ENCODE assay signal across 1 cellular context in the genomic region with DNA sequence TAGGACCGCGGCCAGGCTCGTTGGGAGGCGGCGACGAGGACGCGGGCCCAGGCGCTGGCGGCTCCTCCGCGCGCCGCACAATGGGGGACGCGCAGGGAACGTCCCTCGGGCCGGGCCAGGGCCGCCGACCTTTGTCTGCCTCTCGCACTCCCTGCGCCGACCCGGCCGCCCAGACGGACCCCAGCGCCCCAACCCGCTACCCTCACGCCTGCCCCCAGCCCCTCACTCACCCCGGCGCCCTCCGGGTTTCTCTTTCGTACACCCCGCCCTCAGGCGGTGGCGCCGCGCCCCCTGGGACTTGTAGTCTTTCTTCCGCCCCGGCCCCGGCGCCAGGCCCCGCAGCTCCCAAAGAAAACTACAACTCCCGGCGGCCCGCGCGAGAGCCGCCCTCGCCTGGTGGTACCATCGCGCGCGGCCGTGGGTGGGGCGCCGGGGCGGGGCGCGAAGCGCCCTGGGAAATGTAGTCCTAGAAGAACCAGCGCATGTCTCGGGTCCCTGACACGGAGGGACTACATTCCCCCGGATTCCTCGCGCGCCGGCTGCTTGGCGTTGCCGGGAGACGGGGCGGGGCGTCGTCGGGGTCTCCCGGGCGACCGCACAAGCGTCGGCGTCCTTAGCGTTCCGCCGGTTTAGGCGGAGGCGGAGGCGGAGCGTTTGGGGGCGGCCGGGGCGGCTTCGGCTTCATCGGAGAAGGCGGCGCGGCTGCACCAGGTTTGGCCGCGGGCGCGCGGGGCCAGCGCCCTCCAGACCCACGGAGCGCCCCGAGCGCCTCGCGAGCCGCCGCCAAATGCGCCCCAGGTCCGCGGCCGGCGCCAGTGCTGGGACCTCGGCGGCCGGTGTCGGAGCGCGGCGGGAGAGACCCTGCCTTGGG.
TF ChIP-seq lines count a peak whose summit lies in the region.

A gene (minus strand): TSS at position 260 of the 871 bp plus-strand sequence. CDS start 24,546 bp downstream, outside the sequence.

TF ChIP-seq in K562, 482 proteins besides CTCF, POLR2A, EP300 and RAD21 (continued from another document and continues in another):
- TF ChIP-seq, protein P1, sequence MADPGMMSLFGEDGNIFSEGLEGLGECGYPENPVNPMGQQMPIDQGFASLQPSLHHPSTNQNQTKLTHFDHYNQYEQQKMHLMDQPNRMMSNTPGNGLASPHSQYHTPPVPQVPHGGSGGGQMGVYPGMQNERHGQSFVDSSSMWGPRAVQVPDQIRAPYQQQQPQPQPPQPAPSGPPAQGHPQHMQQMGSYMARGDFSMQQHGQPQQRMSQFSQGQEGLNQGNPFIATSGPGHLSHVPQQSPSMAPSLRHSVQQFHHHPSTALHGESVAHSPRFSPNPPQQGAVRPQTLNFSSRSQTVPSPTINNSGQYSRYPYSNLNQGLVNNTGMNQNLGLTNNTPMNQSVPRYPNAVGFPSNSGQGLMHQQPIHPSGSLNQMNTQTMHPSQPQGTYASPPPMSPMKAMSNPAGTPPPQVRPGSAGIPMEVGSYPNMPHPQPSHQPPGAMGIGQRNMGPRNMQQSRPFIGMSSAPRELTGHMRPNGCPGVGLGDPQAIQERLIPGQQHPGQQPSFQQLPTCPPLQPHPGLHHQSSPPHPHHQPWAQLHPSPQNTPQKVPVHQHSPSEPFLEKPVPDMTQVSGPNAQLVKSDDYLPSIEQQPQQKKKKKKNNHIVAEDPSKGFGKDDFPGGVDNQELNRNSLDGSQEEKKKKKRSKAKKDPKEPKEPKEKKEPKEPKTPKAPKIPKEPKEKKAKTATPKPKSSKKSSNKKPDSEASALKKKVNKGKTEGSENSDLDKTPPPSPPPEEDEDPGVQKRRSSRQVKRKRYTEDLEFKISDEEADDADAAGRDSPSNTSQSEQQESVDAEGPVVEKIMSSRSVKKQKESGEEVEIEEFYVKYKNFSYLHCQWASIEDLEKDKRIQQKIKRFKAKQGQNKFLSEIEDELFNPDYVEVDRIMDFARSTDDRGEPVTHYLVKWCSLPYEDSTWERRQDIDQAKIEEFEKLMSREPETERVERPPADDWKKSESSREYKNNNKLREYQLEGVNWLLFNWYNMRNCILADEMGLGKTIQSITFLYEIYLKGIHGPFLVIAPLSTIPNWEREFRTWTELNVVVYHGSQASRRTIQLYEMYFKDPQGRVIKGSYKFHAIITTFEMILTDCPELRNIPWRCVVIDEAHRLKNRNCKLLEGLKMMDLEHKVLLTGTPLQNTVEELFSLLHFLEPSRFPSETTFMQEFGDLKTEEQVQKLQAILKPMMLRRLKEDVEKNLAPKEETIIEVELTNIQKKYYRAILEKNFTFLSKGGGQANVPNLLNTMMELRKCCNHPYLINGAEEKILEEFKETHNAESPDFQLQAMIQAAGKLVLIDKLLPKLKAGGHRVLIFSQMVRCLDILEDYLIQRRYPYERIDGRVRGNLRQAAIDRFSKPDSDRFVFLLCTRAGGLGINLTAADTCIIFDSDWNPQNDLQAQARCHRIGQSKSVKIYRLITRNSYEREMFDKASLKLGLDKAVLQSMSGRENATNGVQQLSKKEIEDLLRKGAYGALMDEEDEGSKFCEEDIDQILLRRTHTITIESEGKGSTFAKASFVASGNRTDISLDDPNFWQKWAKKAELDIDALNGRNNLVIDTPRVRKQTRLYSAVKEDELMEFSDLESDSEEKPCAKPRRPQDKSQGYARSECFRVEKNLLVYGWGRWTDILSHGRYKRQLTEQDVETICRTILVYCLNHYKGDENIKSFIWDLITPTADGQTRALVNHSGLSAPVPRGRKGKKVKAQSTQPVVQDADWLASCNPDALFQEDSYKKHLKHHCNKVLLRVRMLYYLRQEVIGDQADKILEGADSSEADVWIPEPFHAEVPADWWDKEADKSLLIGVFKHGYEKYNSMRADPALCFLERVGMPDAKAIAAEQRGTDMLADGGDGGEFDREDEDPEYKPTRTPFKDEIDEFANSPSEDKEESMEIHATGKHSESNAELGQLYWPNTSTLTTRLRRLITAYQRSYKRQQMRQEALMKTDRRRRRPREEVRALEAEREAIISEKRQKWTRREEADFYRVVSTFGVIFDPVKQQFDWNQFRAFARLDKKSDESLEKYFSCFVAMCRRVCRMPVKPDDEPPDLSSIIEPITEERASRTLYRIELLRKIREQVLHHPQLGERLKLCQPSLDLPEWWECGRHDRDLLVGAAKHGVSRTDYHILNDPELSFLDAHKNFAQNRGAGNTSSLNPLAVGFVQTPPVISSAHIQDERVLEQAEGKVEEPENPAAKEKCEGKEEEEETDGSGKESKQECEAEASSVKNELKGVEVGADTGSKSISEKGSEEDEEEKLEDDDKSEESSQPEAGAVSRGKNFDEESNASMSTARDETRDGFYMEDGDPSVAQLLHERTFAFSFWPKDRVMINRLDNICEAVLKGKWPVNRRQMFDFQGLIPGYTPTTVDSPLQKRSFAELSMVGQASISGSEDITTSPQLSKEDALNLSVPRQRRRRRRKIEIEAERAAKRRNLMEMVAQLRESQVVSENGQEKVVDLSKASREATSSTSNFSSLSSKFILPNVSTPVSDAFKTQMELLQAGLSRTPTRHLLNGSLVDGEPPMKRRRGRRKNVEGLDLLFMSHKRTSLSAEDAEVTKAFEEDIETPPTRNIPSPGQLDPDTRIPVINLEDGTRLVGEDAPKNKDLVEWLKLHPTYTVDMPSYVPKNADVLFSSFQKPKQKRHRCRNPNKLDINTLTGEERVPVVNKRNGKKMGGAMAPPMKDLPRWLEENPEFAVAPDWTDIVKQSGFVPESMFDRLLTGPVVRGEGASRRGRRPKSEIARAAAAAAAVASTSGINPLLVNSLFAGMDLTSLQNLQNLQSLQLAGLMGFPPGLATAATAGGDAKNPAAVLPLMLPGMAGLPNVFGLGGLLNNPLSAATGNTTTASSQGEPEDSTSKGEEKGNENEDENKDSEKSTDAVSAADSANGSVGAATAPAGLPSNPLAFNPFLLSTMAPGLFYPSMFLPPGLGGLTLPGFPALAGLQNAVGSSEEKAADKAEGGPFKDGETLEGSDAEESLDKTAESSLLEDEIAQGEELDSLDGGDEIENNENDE (IDR thresholded peaks at IDR 0.05; ENCODE audit: low read depth, low read length) = no peak
- TF ChIP-seq, protein P2, sequence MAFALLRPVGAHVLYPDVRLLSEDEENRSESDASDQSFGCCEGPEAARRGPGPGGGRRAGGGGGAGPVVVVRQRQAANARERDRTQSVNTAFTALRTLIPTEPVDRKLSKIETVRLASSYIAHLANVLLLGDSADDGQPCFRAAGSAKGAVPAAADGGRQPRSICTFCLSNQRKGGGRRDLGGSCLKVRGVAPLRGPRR (CRISPR knock-in tag; IDR thresholded peaks at IDR 0.05) = peak; percentile 53; the same call in 1 of the 2 replicates
- TF ChIP-seq JUNB (CRISPR knock-in tag; conservative IDR thresholded peaks at IDR 0.05) = no peak
- TF ChIP-seq RFX1 (IDR thresholded peaks at IDR 0.05) = peak; percentile 99
- TF ChIP-seq MTA3 (IDR thresholded peaks at IDR 0.05; ENCODE audit: borderline replicate concordance) = peak; percentile 52; the same call in 1 of the 2 replicates
- peak; percentile 100 for TF ChIP-seq ZNF644 (tag; IDR thresholded peaks at IDR 0.05; ENCODE audit: low read depth)
- no peak for TF ChIP-seq NFXL1 (CRISPR knock-in tag; IDR thresholded peaks at IDR 0.05)
- TF ChIP-seq EGR1 (conservative IDR thresholded peaks at IDR 0.05) = peak; percentile 96
- TF ChIP-seq HDAC1 (IDR thresholded peaks at IDR 0.05) = peak in 1 of 2 experiments; percentile 90; a peak in 2 of 4 replicates
- 0 out of 2 replicates have a peak, but pooled peaks have one; percentile 61 for TF ChIP-seq ZNF76 (CRISPR knock-in tag; IDR thresholded peaks at IDR 0.05; ENCODE audit: borderline replicate concordance)
- TF ChIP-seq HNRNPLL (IDR thresholded peaks at IDR 0.05; ENCODE audit: low read depth, low read length, poor library complexity, severe bottlenecking) = peak; percentile 99
- TF ChIP-seq FOXM1 (IDR thresholded peaks at IDR 0.05; ENCODE audit: low read depth) = no peak
- TF ChIP-seq FOXM1 (CRISPR knock-in tag; IDR thresholded peaks at IDR 0.05; ENCODE audit: low read depth) = no peak
- no peak for TF ChIP-seq THRAP3 (IDR thresholded peaks at IDR 0.05; ENCODE audit: borderline replicate concordance)
- TF ChIP-seq, protein P3, sequence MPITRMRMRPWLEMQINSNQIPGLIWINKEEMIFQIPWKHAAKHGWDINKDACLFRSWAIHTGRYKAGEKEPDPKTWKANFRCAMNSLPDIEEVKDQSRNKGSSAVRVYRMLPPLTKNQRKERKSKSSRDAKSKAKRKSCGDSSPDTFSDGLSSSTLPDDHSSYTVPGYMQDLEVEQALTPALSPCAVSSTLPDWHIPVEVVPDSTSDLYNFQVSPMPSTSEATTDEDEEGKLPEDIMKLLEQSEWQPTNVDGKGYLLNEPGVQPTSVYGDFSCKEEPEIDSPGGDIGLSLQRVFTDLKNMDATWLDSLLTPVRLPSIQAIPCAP (CRISPR knock-in tag; IDR thresholded peaks at IDR 0.05; ENCODE audit: borderline replicate concordance) = no peak
- TF ChIP-seq NELFE (IDR thresholded peaks at IDR 0.05; ENCODE audit: insufficient read depth, insufficient read length) = no peak
- TF ChIP-seq ZNF311 (CRISPR knock-in tag; IDR thresholded peaks at IDR 0.05) = peak; percentile 83
- no peak for TF ChIP-seq ZNF3 (CRISPR knock-in tag; IDR thresholded peaks at IDR 0.05)
- TF ChIP-seq, protein P4, sequence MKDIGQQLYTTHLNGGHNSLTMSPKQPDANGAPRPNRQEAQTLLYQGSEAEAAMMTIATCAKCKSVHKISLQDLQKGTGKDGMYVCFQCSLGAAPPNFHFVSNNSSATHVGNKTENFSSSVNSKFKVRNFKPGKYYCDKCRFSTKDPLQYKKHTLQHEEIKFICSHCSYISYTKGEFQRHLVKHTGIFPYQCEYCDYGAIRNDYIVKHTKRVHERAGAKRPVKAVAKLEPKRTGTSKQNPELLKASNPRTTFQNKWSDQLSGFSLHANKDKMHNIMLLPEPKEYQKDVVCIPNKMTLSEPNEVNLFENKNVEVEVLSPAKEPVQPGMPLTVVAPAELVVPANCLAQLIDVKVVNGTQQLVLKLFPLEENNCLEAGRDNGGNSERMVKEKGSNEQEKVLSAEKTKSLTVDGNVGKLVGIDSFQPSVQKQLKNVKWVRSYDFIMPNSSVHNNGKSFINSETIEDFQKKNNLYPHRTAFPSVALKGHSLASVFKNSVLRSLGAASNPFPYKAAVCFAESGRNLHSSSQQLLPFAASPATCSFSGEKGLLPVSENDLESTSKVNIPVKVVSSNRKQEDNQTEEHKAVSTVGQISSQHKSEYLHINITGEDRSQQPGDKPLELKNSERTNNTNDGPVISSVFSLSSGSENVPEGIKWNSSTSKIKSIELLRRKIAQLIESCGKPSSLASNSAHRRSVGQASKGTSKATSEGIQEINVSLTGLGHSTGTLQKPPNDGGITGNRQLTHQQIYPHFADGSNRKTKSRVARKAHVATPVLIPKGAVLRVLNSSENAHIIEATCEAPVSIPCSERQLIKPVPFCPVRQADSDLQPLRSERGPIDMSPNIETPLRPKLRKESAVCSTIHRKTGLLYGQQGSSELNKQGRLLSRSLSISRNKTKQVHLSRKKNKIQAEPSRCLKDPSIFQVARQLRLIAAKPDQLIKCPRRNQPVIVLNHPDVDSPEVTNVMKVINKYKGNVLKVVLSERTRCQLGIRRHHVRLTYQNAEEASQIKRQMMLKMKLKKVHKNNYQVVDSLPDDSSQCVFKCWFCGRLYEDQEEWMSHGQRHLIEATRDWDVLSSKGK (CRISPR knock-in tag; IDR thresholded peaks at IDR 0.05) = no peak
- no peak for TF ChIP-seq ETV5 (CRISPR knock-in tag; IDR thresholded peaks at IDR 0.05; ENCODE audit: low read depth)
- peak; percentile 93 for TF ChIP-seq KDM2B (CRISPR knock-in tag; IDR thresholded peaks at IDR 0.05)
- TF ChIP-seq, protein P5, sequence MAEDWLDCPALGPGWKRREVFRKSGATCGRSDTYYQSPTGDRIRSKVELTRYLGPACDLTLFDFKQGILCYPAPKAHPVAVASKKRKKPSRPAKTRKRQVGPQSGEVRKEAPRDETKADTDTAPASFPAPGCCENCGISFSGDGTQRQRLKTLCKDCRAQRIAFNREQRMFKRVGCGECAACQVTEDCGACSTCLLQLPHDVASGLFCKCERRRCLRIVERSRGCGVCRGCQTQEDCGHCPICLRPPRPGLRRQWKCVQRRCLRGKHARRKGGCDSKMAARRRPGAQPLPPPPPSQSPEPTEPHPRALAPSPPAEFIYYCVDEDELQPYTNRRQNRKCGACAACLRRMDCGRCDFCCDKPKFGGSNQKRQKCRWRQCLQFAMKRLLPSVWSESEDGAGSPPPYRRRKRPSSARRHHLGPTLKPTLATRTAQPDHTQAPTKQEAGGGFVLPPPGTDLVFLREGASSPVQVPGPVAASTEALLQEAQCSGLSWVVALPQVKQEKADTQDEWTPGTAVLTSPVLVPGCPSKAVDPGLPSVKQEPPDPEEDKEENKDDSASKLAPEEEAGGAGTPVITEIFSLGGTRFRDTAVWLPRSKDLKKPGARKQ (CRISPR knock-in tag; IDR thresholded peaks at IDR 0.05) = no peak
- peak in 1 of 2 experiments; percentile 98; a peak in 2 of 4 replicates for TF ChIP-seq CSDE1 (IDR thresholded peaks at IDR 0.05)
- TF ChIP-seq, protein P6, sequence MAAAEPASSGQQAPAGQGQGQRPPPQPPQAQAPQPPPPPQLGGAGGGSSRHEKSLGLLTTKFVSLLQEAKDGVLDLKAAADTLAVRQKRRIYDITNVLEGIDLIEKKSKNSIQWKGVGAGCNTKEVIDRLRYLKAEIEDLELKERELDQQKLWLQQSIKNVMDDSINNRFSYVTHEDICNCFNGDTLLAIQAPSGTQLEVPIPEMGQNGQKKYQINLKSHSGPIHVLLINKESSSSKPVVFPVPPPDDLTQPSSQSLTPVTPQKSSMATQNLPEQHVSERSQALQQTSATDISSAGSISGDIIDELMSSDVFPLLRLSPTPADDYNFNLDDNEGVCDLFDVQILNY (CRISPR knock-in tag; IDR thresholded peaks at IDR 0.05) = no peak
- TF ChIP-seq, protein P7, sequence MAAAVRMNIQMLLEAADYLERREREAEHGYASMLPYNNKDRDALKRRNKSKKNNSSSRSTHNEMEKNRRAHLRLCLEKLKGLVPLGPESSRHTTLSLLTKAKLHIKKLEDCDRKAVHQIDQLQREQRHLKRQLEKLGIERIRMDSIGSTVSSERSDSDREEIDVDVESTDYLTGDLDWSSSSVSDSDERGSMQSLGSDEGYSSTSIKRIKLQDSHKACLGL (CRISPR knock-in tag; IDR thresholded peaks at IDR 0.05; ENCODE audit: borderline replicate concordance, poor library complexity, severe bottlenecking) = peak; percentile 26
- TF ChIP-seq ELF1 (tag; IDR thresholded peaks at IDR 0.05) = peak; percentile 42; the same call in 1 of the 2 replicates
- TF ChIP-seq ETV1 (tag; conservative IDR thresholded peaks at IDR 0.05; ENCODE audit: low read depth) = no peak
- no peak for TF ChIP-seq HNRNPUL1 (IDR thresholded peaks at IDR 0.05; ENCODE audit: low read length)
- TF ChIP-seq, protein P8, sequence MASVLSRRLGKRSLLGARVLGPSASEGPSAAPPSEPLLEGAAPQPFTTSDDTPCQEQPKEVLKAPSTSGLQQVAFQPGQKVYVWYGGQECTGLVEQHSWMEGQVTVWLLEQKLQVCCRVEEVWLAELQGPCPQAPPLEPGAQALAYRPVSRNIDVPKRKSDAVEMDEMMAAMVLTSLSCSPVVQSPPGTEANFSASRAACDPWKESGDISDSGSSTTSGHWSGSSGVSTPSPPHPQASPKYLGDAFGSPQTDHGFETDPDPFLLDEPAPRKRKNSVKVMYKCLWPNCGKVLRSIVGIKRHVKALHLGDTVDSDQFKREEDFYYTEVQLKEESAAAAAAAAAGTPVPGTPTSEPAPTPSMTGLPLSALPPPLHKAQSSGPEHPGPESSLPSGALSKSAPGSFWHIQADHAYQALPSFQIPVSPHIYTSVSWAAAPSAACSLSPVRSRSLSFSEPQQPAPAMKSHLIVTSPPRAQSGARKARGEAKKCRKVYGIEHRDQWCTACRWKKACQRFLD (CRISPR knock-in tag; IDR thresholded peaks at IDR 0.05) = peak; percentile 98
- TF ChIP-seq RHOXF2B (CRISPR knock-in tag; conservative IDR thresholded peaks at IDR 0.05) = no peak
- TF ChIP-seq SMARCA5 (IDR thresholded peaks at IDR 0.05) = no peak
